Comparison of ENCODE assay signal across 6 cellular contexts in the genomic region with DNA sequence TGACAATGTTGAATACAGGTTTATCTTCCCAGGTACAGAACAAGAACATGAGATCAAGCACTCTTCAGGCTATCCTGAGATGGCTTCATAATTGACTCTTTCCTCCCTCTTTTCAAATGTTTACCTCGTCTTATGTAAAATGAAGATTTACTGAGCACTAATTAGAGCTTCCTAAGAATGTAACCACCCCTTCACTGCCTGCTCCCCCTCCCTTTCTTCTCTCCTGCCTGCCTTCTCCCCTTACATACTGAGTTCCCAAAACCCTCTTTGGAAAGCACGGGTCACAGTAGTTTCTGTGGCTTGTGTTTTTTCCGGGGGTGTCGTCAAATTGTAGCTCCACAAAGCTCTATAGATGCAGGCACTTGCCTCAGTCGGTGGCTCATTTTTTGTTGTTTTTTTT. TPM values are rescaled to one million over a fixed set of nuclear protein-coding genes. Genes with fewer than 3 reads are reported as not detected.
"Had no signal": no experiment of that assay in that cellular context is flagged by ENCODE, and none has a peak within 500 bp of the region (broad histone marks: within the 10 kb centered on the region; RNA-seq: fewer than 3 reads in every experiment).

No MANE protein-coding gene starts in this region.

RNA-seq across cellular contexts. Expression of gene GOLGA6L7, which starts 5.2 kb away (rescaled TPM):
- total RNA-seq: HT-29, OCI-LY7, PC-3, SK-MEL-5, T-cell had no signal
- polyA plus RNA-seq: SK-N-SH had no signal

RNA-seq across cellular contexts. Expression of gene APBA2, which starts 32.1 kb away (rescaled TPM):
- total RNA-seq: HT-29, OCI-LY7 had no signal
